Comparison of ENCODE assay signal across 3 cellular contexts in genomic region chr11:63248966-63249365, GRCh38.
TF ChIP-seq lines count a peak whose summit lies in the region.

No MANE protein-coding gene starts in this region.

TF ChIP-seq in HepG2, 621 proteins besides CTCF, POLR2A, EP300 and RAD21:
- TF ChIP-seq MED8 (CRISPR knock-in tag; IDR thresholded peaks at IDR 0.05; ENCODE audit: insufficient replicate concordance): no peak
- no peak for TF ChIP-seq ATF7 (IDR thresholded peaks at IDR 0.05)
- no peak for TF ChIP-seq ATF7 (CRISPR knock-in tag; IDR thresholded peaks at IDR 0.05)
- TF ChIP-seq ZNF569 (CRISPR knock-in tag; IDR thresholded peaks at IDR 0.05; ENCODE audit: borderline replicate concordance): no peak
- TF ChIP-seq ZNF891 (CRISPR knock-in tag; IDR thresholded peaks at IDR 0.05): no peak
- no peak for TF ChIP-seq ZFYVE20 (CRISPR knock-in tag; IDR thresholded peaks at IDR 0.05; ENCODE audit: borderline replicate concordance, low read depth)
- no peak for TF ChIP-seq CBX2 (IDR thresholded peaks at IDR 0.05; ENCODE audit: low read depth, low read length)
- no peak for TF ChIP-seq CBX2 (CRISPR knock-in tag; IDR thresholded peaks at IDR 0.05; ENCODE audit: low read depth)
- TF ChIP-seq TEF (CRISPR knock-in tag; IDR thresholded peaks at IDR 0.05): no peak
- no peak for TF ChIP-seq TEAD3 (CRISPR knock-in tag; optimal IDR thresholded peaks at IDR 0.05; ENCODE audit: borderline replicate concordance)
- no peak for TF ChIP-seq SAFB2 (CRISPR knock-in tag; IDR thresholded peaks at IDR 0.05; ENCODE audit: borderline replicate concordance, low read depth)
- no peak for TF ChIP-seq PAF1 (CRISPR knock-in tag; IDR thresholded peaks at IDR 0.05)
- TF ChIP-seq U2AF2 (IDR thresholded peaks at IDR 0.05; ENCODE audit: low read depth, low read length): no peak
- no peak for TF ChIP-seq DR1 (CRISPR knock-in tag; IDR thresholded peaks at IDR 0.05)
- no peak for TF ChIP-seq ZSCAN22 (CRISPR knock-in tag; IDR thresholded peaks at IDR 0.05)
- TF ChIP-seq ISL2 (CRISPR knock-in tag; IDR thresholded peaks at IDR 0.05): no peak
- no peak for TF ChIP-seq ZNF296 (CRISPR knock-in tag; conservative IDR thresholded peaks at IDR 0.05)
- TF ChIP-seq ZFX (CRISPR knock-in tag; IDR thresholded peaks at IDR 0.05; ENCODE audit: low read depth): no peak
- no peak for TF ChIP-seq ZNF317 (CRISPR knock-in tag; IDR thresholded peaks at IDR 0.05)

TF ChIP-seq in liver, 16 proteins besides CTCF, POLR2A, EP300 and RAD21:
- TF ChIP-seq NR2F2 (IDR thresholded peaks at IDR 0.05): no peak
- no peak for TF ChIP-seq ATF3 (IDR thresholded peaks at IDR 0.05)
- TF ChIP-seq GABPA (IDR thresholded peaks at IDR 0.05 in 1 of 2, conservative IDR thresholded peaks at IDR 0.05 in 1 of 2): no peak

TF ChIP-seq in SK-N-SH, 30 proteins besides CTCF, POLR2A, EP300 and RAD21:
- TF ChIP-seq SIN3A (IDR thresholded peaks at IDR 0.05; ENCODE audit: borderline replicate concordance, low read depth, low read length): no peak
- no peak for TF ChIP-seq FOSL2 (IDR thresholded peaks at IDR 0.05; ENCODE audit: borderline replicate concordance, low read depth)
- TF ChIP-seq MEF2A (IDR thresholded peaks at IDR 0.05; ENCODE audit: borderline replicate concordance, low read depth): no peak
- no peak for TF ChIP-seq SMC3 (IDR thresholded peaks at IDR 0.05; ENCODE audit: low read depth, low read length)
- TF ChIP-seq ELF1 (IDR thresholded peaks at IDR 0.05): no peak
- TF ChIP-seq NFIC (IDR thresholded peaks at IDR 0.05; ENCODE audit: borderline replicate concordance): no peak
- TF ChIP-seq REST (IDR thresholded peaks at IDR 0.05; ENCODE audit: low read depth, low read length): no peak
- no peak for TF ChIP-seq FOXM1 (IDR thresholded peaks at IDR 0.05; ENCODE audit: low read depth)
- no peak for TF ChIP-seq POLR2AphosphoS5 (IDR thresholded peaks at IDR 0.05; ENCODE audit: low read depth, low read length)
- no peak for TF ChIP-seq RFX5 (IDR thresholded peaks at IDR 0.05; ENCODE audit: low read length)
- TF ChIP-seq PBX3 (IDR thresholded peaks at IDR 0.05): no peak
- no peak for TF ChIP-seq USF1 (IDR thresholded peaks at IDR 0.05; ENCODE audit: borderline replicate concordance, low read depth)
- TF ChIP-seq IRF3 (IDR thresholded peaks at IDR 0.05; ENCODE audit: low read depth, low read length): no peak
- no peak for TF ChIP-seq ZBTB33 (IDR thresholded peaks at IDR 0.05; ENCODE audit: borderline replicate concordance, low read depth)
- no peak for TF ChIP-seq GATA2 (CRISPR knock-in tag; IDR thresholded peaks at IDR 0.05)
- TF ChIP-seq RCOR1 (IDR thresholded peaks at IDR 0.05; ENCODE audit: low read length): no peak
- TF ChIP-seq TEAD4 (IDR thresholded peaks at IDR 0.05; ENCODE audit: borderline replicate concordance, insufficient read depth): no peak
- TF ChIP-seq TCF12 (IDR thresholded peaks at IDR 0.05): no peak
- TF ChIP-seq MAX (IDR thresholded peaks at IDR 0.05; ENCODE audit: low read depth): no peak
- no peak for TF ChIP-seq RXRA (IDR thresholded peaks at IDR 0.05; ENCODE audit: borderline replicate concordance, low read depth)
